In the genomic region with DNA sequence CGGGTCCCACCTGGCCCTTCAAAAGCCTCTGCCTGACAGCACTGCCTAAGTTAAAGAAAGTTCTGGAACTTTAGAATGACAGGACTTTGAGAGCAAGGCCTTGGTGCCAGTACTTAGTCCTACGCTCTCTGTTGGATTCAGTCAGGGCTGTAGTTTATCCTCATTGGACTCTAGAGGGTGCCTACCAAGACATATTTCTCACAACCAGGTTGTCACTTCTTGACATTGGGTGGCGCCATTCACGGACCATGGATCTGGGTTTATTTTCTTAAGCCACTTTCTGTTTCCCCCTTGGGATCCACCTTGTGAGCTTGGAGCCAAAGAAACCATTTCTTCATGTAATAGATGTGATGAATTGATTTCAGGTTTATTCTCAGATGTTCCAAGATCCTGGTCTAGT, we compare ENCODE assay signal across 16 cellular contexts.
"Had no signal": no experiment of that assay in that cellular context is flagged by ENCODE, and none has a peak within 500 bp of the region (broad histone marks: within the 10 kb centered on the region; RNA-seq: fewer than 3 reads in every experiment).

No MANE protein-coding gene starts in this region.

- H3K36me3 Mint-ChIP-seq: activated naive CD8-positive, alpha-beta T cell; memory B cell; naive B cell had no signal

- H3K36me3 ChIP-seq: tibial nerve, uterus had no signal

- H3K9me3 ChIP-seq: mucosa of descending colon, psoas muscle, tibial nerve, uterus had no signal

- H3K4me3 Mint-ChIP-seq: activated naive CD8-positive, alpha-beta T cell; activated T-helper 1 cell treated with anti-CD3 and anti-CD28 coated beads, Interleukin-12 subunit alpha, Interleukin-12 subunit beta, Interleukin-2, Interleukin-4 antibody, amounts not matched to agents 30 ng/mL and 10 ng/mL and 1 ng/mL, durations not matched to agents 14 hours and 24 hours and 36 hours; dendritic cell treated with granulocyte-macrophage colony-stimulating factor and Interleukin-4, amounts not matched to agents 40 ng/mL and 50 ng/mL, for 4 days; memory B cell; naive B cell; neural crest cell; stimulated activated naive CD8-positive, alpha-beta T cell treated with anti-CD3 and anti-CD28 coated beads, Interleukin-15, Interleukin-2, amounts not matched to agents 100 ng/mL and 50 ng/mL, for 24 hours had no signal

- H3K4me1 Mint-ChIP-seq: memory B cell, naive B cell, neural crest cell had no signal

- H3K27ac ChIP-seq: psoas muscle, tibial nerve, uterus had no signal

- H3K27me3 Mint-ChIP-seq: dendritic cell treated with granulocyte-macrophage colony-stimulating factor and Interleukin-4, amounts not matched to agents 40 ng/mL and 50 ng/mL, for 4 days; stimulated activated naive CD8-positive, alpha-beta T cell treated with anti-CD3 and anti-CD28 coated beads, Interleukin-15, Interleukin-2, amounts not matched to agents 100 ng/mL and 50 ng/mL, for 24 hours had no signal

- H3K9me3 Mint-ChIP-seq: activated T-helper 1 cell treated with anti-CD3 and anti-CD28 coated beads, Interleukin-12 subunit alpha, Interleukin-12 subunit beta, Interleukin-2, Interleukin-4 antibody, amounts not matched to agents 30 ng/mL and 10 ng/mL and 1 ng/mL, durations not matched to agents 14 hours and 24 hours and 36 hours; dendritic cell treated with granulocyte-macrophage colony-stimulating factor and Interleukin-4, amounts not matched to agents 40 ng/mL and 50 ng/mL, for 4 days; memory B cell; neural crest cell; stimulated activated naive CD8-positive, alpha-beta T cell treated with anti-CD3 and anti-CD28 coated beads, Interleukin-15, Interleukin-2, amounts not matched to agents 100 ng/mL and 50 ng/mL, for 24 hours had no signal

- H3K4me3 ChIP-seq: mucosa of descending colon, psoas muscle, tibial nerve, uterus had no signal

- DNase-seq: activated CD4-positive, alpha-beta T cell treated with anti-CD3 and anti-CD28 coated beads, Interleukin-2, amount 50 U/mL, for 4 hours; activated gamma-delta T cell treated with Interleukin-2 at 50 U/mL for 16 hours; effector CD8-positive, alpha-beta T cell; mucosa of descending colon; naive B cell; psoas muscle; right cardiac atrium; T1000; uterus had no signal

- H3K4me1 ChIP-seq: psoas muscle, tibial nerve, uterus had no signal

- ATAC-seq: mucosa of descending colon, psoas muscle, right cardiac atrium had no signal

- H3K27ac Mint-ChIP-seq: activated naive CD8-positive, alpha-beta T cell; activated T-helper 1 cell treated with anti-CD3 and anti-CD28 coated beads, Interleukin-12 subunit alpha, Interleukin-12 subunit beta, Interleukin-2, Interleukin-4 antibody, amounts not matched to agents 30 ng/mL and 10 ng/mL and 1 ng/mL, durations not matched to agents 14 hours and 24 hours and 36 hours; dendritic cell treated with granulocyte-macrophage colony-stimulating factor and Interleukin-4, amounts not matched to agents 40 ng/mL and 50 ng/mL, for 4 days; memory B cell; naive B cell; stimulated activated naive CD8-positive, alpha-beta T cell treated with anti-CD3 and anti-CD28 coated beads, Interleukin-15, Interleukin-2, amounts not matched to agents 100 ng/mL and 50 ng/mL, for 24 hours had no signal

- H3K27me3 ChIP-seq: tibial nerve, uterus had no signal
